Comparison of ENCODE assay signal across 32 cellular contexts in the genomic region with DNA sequence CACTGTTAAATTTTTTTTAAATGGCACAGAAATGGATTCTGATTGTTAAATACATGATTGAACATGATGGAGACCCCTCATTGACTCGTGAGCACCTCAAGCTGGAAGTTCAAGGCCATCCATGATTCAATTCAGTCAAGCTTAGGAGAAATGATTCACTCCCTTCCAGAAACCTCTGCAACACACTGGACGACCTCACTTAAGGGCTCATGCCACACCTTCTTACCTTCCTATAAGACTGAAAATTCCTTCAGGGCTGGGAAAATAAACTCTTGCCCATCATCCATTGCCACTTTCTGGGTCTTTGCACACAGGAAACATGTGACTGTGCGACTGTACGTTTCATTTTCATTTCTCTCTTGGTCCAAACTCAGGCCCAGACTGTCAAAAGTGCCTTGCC.
"Had no signal": no experiment of that assay in that cellular context is flagged by ENCODE, and none has a peak within 500 bp of the region (broad histone marks: within the 10 kb centered on the region; RNA-seq: fewer than 3 reads in every experiment).

No MANE protein-coding gene starts in this region.

- ATAC-seq: activated naive CD4-positive, alpha-beta T cell treated with anti-CD3 and anti-CD28 coated beads, Interleukin-2, amount 50 U/mL, for 72 hours; activated T-cell treated with anti-CD3 and anti-CD28 coated beads, Interleukin-2, amount 50 U/mL, for 4 hours had no signal

- H3K27me3 Mint-ChIP-seq: activated B cell treated with CpG ODN at 0.5 μM for 24 hours; activated CD4-positive, alpha-beta memory T cell treated with anti-CD3 and anti-CD28 coated beads for 36 hours had no signal

- H3K4me1 Mint-ChIP-seq: activated B cell treated with CpG ODN at 0.5 μM for 24 hours had no signal

- H3K27me3 ChIP-seq: adrenal gland, brain microvascular endothelial cell, MG63 had no signal

- H3K36me3 Mint-ChIP-seq: activated CD4-positive, alpha-beta memory T cell treated with anti-CD3 and anti-CD28 coated beads for 36 hours; activated naive CD4-positive, alpha-beta T cell treated with anti-CD3 and anti-CD28 coated beads, Interleukin-2, amount 50 U/mL, for 72 hours had no signal

- H3K9me3 Mint-ChIP-seq: activated B cell treated with CpG ODN at 0.5 μM for 24 hours; activated CD4-positive, alpha-beta memory T cell treated with anti-CD3 and anti-CD28 coated beads for 36 hours; activated naive CD4-positive, alpha-beta T cell treated with anti-CD3 and anti-CD28 coated beads for 36 hours; activated naive CD4-positive, alpha-beta T cell treated with anti-CD3 and anti-CD28 coated beads, Interleukin-2, amount 50 U/mL, for 72 hours; activated T-cell treated with anti-CD3 and anti-CD28 coated beads, Interleukin-2, amount 50 U/mL, for 4 hours; activated T-helper 1 cell treated with anti-CD3 and anti-CD28 coated beads, Interleukin-12 subunit alpha, Interleukin-12 subunit beta, Interleukin-2, Interleukin-4 antibody, amounts not matched to agents 30 ng/mL and 10 ng/mL and 1 ng/mL, durations not matched to agents 14 hours and 24 hours and 36 hours had no signal

- H3K4me3 ChIP-seq: adrenal gland, MG63, PC-9 had no signal

- DNase-seq: activated B cell treated with CpG ODN at 0.5 μM for 24 hours; activated CD4-positive, alpha-beta memory T cell treated with anti-CD3 and anti-CD28 coated beads for 36 hours; activated CD4-positive, alpha-beta T cell treated with anti-CD3 and anti-CD28 coated beads for 4 hours; activated CD4-positive, alpha-beta T cell treated with anti-CD3 and anti-CD28 coated beads, Interleukin-2, amount 50 U/mL, for 1 hour; activated CD4-positive, CD25-positive, alpha-beta regulatory T cell treated with anti-CD3 and anti-CD28 coated beads, Interleukin-2, amount 50 U/mL, for 72 hours; activated CD8-positive, alpha-beta memory T cell treated with anti-CD3 and anti-CD28 coated beads, Interleukin-2, amount 50 U/mL, for 4 hours; activated gamma-delta T cell treated with Interleukin-2 at 50 U/mL for 16 hours; activated naive CD4-positive, alpha-beta T cell treated with anti-CD3 and anti-CD28 coated beads for 36 hours; activated T-cell treated with anti-CD3 and anti-CD28 coated beads for 4 hours; activated T-cell treated with anti-CD3 and anti-CD28 coated beads, Interleukin-2, amount 50 U/mL, for 4 hours; anterior cingulate cortex; brain microvascular endothelial cell; central memory CD4-positive, alpha-beta T cell; MG63; NCI-H1048; NCI-H1105 treated with DMSO at 0.1 percent for 48 hours; NCI-H1436 treated with DMSO at 0.1 percent for 48 hours; NCI-H1694 treated with DMSO at 0.1 percent for 48 hours; NCI-H2029; NCI-H345; NCI-H524 treated with DMSO at 0.1 percent for 48 hours; NK-92 treated with Interleukin-12 subunit alpha and Interleukin-12 subunit beta, amount 100 ng/mL, for 24 hours; PC-9; Right ventricle myocardium superior; SW 1271; T-helper 1 cell; T-helper 2 cell; T-helper 9 cell had no signal

- H3K27ac ChIP-seq: brain microvascular endothelial cell, PC-9, VCaP had no signal

- H3K27ac Mint-ChIP-seq: activated B cell treated with CpG ODN at 0.5 μM for 24 hours; activated CD4-positive, alpha-beta memory T cell treated with anti-CD3 and anti-CD28 coated beads for 36 hours; activated naive CD4-positive, alpha-beta T cell treated with anti-CD3 and anti-CD28 coated beads for 36 hours; activated naive CD4-positive, alpha-beta T cell treated with anti-CD3 and anti-CD28 coated beads, Interleukin-2, amount 50 U/mL, for 72 hours; activated T-helper 1 cell treated with anti-CD3 and anti-CD28 coated beads, Interleukin-12 subunit alpha, Interleukin-12 subunit beta, Interleukin-2, Interleukin-4 antibody, amounts not matched to agents 30 ng/mL and 10 ng/mL and 1 ng/mL, durations not matched to agents 14 hours and 24 hours and 36 hours had no signal

- H3K4me1 ChIP-seq: adrenal gland had no signal

- H3K36me3 ChIP-seq: adrenal gland, brain microvascular endothelial cell, MG63 had no signal

- H3K4me2 ChIP-seq: PC-9 had no signal

- H3K4me3 Mint-ChIP-seq: activated B cell treated with CpG ODN at 0.5 μM for 24 hours; activated CD4-positive, alpha-beta memory T cell treated with anti-CD3 and anti-CD28 coated beads for 36 hours; activated naive CD4-positive, alpha-beta T cell treated with anti-CD3 and anti-CD28 coated beads for 36 hours; activated T-cell treated with anti-CD3 and anti-CD28 coated beads, Interleukin-2, amount 50 U/mL, for 4 hours; activated T-helper 1 cell treated with anti-CD3 and anti-CD28 coated beads, Interleukin-12 subunit alpha, Interleukin-12 subunit beta, Interleukin-2, Interleukin-4 antibody, amounts not matched to agents 30 ng/mL and 10 ng/mL and 1 ng/mL, durations not matched to agents 14 hours and 24 hours and 36 hours had no signal

- H2AFZ ChIP-seq: PC-9 had no signal

- H3K9me3 ChIP-seq: adrenal gland, MG63 had no signal
